2 cellular contexts compared by ENCODE assay signal in the genomic region with DNA sequence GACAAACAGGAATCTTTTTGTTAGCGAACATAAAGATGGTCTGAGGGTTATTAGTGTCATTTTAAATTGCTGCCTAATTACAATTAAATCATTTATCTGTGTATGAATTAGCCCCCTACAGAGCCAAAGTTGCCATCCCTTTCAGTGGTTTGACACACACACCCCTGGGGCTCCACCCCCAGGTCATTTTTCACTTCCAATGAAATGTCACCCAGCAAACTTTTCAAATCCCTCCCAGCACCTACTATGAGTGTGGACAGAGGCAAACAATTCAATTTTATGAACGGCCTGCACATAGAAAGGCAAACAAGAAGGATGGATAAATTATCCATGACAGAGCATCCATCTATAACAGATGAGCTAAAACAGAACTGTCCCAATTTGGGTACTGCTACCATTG.
TF ChIP-seq lines count a peak whose summit lies in the region.

No MANE protein-coding gene starts in this region.

TF ChIP-seq in HepG2, 621 proteins besides CTCF, POLR2A, EP300 and RAD21 (continued from another document):
- no peak for TF ChIP-seq MXD4 (CRISPR knock-in tag; IDR thresholded peaks at IDR 0.05)
TF ChIP-seq in HepG2: peak in this region for 0.

TF ChIP-seq in WTC11, 78 proteins besides CTCF, POLR2A, EP300 and RAD21 (continued from another document):
- TF ChIP-seq, protein P1, sequence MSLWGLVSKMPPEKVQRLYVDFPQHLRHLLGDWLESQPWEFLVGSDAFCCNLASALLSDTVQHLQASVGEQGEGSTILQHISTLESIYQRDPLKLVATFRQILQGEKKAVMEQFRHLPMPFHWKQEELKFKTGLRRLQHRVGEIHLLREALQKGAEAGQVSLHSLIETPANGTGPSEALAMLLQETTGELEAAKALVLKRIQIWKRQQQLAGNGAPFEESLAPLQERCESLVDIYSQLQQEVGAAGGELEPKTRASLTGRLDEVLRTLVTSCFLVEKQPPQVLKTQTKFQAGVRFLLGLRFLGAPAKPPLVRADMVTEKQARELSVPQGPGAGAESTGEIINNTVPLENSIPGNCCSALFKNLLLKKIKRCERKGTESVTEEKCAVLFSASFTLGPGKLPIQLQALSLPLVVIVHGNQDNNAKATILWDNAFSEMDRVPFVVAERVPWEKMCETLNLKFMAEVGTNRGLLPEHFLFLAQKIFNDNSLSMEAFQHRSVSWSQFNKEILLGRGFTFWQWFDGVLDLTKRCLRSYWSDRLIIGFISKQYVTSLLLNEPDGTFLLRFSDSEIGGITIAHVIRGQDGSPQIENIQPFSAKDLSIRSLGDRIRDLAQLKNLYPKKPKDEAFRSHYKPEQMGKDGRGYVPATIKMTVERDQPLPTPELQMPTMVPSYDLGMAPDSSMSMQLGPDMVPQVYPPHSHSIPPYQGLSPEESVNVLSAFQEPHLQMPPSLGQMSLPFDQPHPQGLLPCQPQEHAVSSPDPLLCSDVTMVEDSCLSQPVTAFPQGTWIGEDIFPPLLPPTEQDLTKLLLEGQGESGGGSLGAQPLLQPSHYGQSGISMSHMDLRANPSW (CRISPR knock-in tag; conservative IDR thresholded peaks at IDR 0.05; ENCODE audit: low read depth) = no peak
- no peak for TF ChIP-seq ZBTB21 (CRISPR knock-in tag; IDR thresholded peaks at IDR 0.05; ENCODE audit: borderline replicate concordance)
- TF ChIP-seq, protein P2, sequence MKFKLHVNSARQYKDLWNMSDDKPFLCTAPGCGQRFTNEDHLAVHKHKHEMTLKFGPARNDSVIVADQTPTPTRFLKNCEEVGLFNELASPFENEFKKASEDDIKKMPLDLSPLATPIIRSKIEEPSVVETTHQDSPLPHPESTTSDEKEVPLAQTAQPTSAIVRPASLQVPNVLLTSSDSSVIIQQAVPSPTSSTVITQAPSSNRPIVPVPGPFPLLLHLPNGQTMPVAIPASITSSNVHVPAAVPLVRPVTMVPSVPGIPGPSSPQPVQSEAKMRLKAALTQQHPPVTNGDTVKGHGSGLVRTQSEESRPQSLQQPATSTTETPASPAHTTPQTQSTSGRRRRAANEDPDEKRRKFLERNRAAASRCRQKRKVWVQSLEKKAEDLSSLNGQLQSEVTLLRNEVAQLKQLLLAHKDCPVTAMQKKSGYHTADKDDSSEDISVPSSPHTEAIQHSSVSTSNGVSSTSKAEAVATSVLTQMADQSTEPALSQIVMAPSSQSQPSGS (CRISPR knock-in tag; IDR thresholded peaks at IDR 0.05; ENCODE audit: borderline replicate concordance, low read depth) = no peak
